ENCODE assay signal across 8 cellular contexts in genomic region chr2:218329826-218330651, GRCh38. TPM values are rescaled to one million over a fixed set of nuclear protein-coding genes. Genes with fewer than 3 reads are reported as not detected.
DNase-seq lines count a peak whose midpoint lies in the region; ATAC-seq and TF ChIP-seq lines count a peak whose summit lies in the region.
"Had no signal": no experiment of that assay in that cellular context is flagged by ENCODE, and none has a peak within 500 bp of the region (broad histone marks: within the 10 kb centered on the region; RNA-seq: fewer than 3 reads in every experiment).

No MANE protein-coding gene starts in this region.

- no peaks in the 10 kb centered on the region for H3K27me3 ChIP-seq in thoracic aorta (replicated peaks; ENCODE audit: insufficient read depth)

- no peak for TF ChIP-seq CTCF in thoracic aorta (IDR thresholded peaks at IDR 0.05)

- H3K27me3 Mint-ChIP-seq in effector memory CD8-positive, alpha-beta T cell = no peaks in the 10 kb centered on the region

- no peak overlapping the region for H3K4me3 Mint-ChIP-seq in effector memory CD8-positive, alpha-beta T cell
- H3K4me3 Mint-ChIP-seq: activated naive CD4-positive, alpha-beta T cell treated with anti-CD3 and anti-CD28 coated beads for 36 hours had no signal

- peaks cover 8 to 33% of the 10 kb centered on the region in 2 donors for H3K4me1 ChIP-seq in thoracic aorta (ENCODE audit: control insufficient read depth in 1 of 2, low read depth in 2 of 2)

- H3K9me3 ChIP-seq in thoracic aorta = no peaks in the 10 kb centered on the region

- H3K9me3 Mint-ChIP-seq in effector memory CD8-positive, alpha-beta T cell = no peaks in the 10 kb centered on the region
- H3K9me3 Mint-ChIP-seq: activated naive CD4-positive, alpha-beta T cell treated with anti-CD3 and anti-CD28 coated beads for 36 hours had no signal

- TF ChIP-seq POLR2A in GM19099 (IDR thresholded peaks at IDR 0.05; ENCODE audit: extremely low read depth, insufficient read length, low read depth) = peak; percentile 62

- H3K4me1 Mint-ChIP-seq in effector memory CD8-positive, alpha-beta T cell (ENCODE audit: low read depth in 2 of 2) = peaks cover 0 to 2% of the 10 kb centered on the region in 2 donors

- ATAC-seq in HG02884 (IDR thresholded peaks at IDR 0.05; ENCODE audit: unreplicated experiment) (peak; percentile 40), thoracic aorta (ENCODE audit: insufficient number of reproducible peaks, low FRiP score, low read depth) (no peak)
- ATAC-seq in effector memory CD8-positive, alpha-beta T cell (replicated peaks) = no peak

- H3K4me3 ChIP-seq in thoracic aorta = no peak overlapping the region

- H3K36me3 Mint-ChIP-seq in effector memory CD8-positive, alpha-beta T cell (ENCODE audit: insufficient read depth) = no peaks in the 10 kb centered on the region

- no peak for DNase-seq in effector memory CD8-positive, alpha-beta T cell
- DNase-seq in thoracic aorta (ENCODE audit: low spot score) (no peak), CD1c-positive myeloid dendritic cell (ENCODE audit: extremely low spot score) (no peak), RPMI8226 (no peak)
- DNase-seq in effector CD8-positive, alpha-beta T cell (lab: John Stamatoyannopoulos, UW) = no peak
- DNase-seq: activated naive CD4-positive, alpha-beta T cell treated with anti-CD3 and anti-CD28 coated beads for 36 hours had no signal

- H3K27ac Mint-ChIP-seq in effector memory CD8-positive, alpha-beta T cell = peak overlapping the region; percentile 38
- H3K27ac Mint-ChIP-seq: activated naive CD4-positive, alpha-beta T cell treated with anti-CD3 and anti-CD28 coated beads for 36 hours had no signal

- no peaks in the 10 kb centered on the region for H3K36me3 ChIP-seq in thoracic aorta

- H3K27ac ChIP-seq in thoracic aorta = peak overlapping the region; percentile 45 to 46

RNA-seq across cellular contexts. Expression of gene CATIP, which starts 26.6 kb away (rescaled TPM):
- not detected for total RNA-seq in thoracic aorta
- total RNA-seq: activated naive CD4-positive, alpha-beta T cell treated with anti-CD3 and anti-CD28 coated beads for 36 hours had no signal

RNA-seq across cellular contexts. Expression of gene TMBIM1, which starts 37.7 kb away (rescaled TPM):
- 100 to 1,000 TPM; 324 to 369 TPM for total RNA-seq in thoracic aorta

RNA-seq across cellular contexts. Expression of gene SLC11A1, which starts 52.0 kb away (rescaled TPM):
- total RNA-seq in thoracic aorta = 100 to 1,000 TPM; 122 to 190 TPM
- total RNA-seq: activated naive CD4-positive, alpha-beta T cell treated with anti-CD3 and anti-CD28 coated beads for 36 hours had no signal

RNA-seq across cellular contexts. Expression of gene PNKD, which starts 59.7 kb away (rescaled TPM):
- total RNA-seq in thoracic aorta = 10 to 100 TPM; 19.4 to 38.4 TPM
